37 cellular contexts compared by ENCODE assay signal in the genomic region with DNA sequence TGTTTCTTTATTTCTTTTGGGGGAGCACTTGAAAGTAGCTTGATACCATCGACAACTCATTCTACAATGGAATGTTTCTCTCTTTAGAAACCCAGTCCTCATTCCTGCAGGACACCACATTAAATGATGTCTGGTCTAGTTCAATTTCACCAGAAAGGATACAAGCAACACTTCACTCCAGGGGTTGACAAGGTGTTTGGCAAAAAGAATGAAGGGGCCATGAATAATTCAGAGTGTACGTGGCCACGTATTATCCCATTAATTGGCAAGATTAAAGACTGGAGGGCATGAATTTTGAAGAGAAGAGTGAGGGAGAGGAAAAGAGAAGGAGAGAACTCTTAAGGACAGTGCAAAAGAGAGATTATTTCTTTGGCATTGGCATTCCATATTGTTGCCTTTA. TPM values are rescaled to one million over a fixed set of nuclear protein-coding genes. Genes with fewer than 3 reads are reported as not detected.
"Had no signal": no experiment of that assay in that cellular context is flagged by ENCODE, and none has a peak within 500 bp of the region (broad histone marks: within the 10 kb centered on the region; RNA-seq: fewer than 3 reads in every experiment).

No MANE protein-coding gene starts in this region.

- ATAC-seq: activated CD4-positive, alpha-beta T cell treated with anti-CD3 and anti-CD28 coated beads for 36 hours; activated CD8-positive, alpha-beta memory T cell treated with anti-CD3 and anti-CD28 coated beads, Interleukin-2, amount 10 ng/mL, durations not matched to agents 7 days and 5 days; activated CD8-positive, alpha-beta T cell treated with anti-CD3 and anti-CD28 coated beads, Interleukin-2, amount 10 ng/mL, durations not matched to agents 7 days and 5 days; activated naive CD4-positive, alpha-beta T cell treated with anti-CD3 and anti-CD28 coated beads, Interleukin-2, amount 50 U/mL, for 72 hours; body of pancreas had no signal

- H3K9me3 ChIP-seq: adrenal gland, body of pancreas had no signal

- H3K4me3 Mint-ChIP-seq: activated B cell treated with CpG ODN at 0.5 μM for 24 hours; activated CD4-positive, alpha-beta memory T cell treated with anti-CD3 and anti-CD28 coated beads, Interleukin-2, amount 10 ng/mL, durations not matched to agents 7 days and 5 days; activated CD4-positive, alpha-beta T cell treated with anti-CD3 and anti-CD28 coated beads for 36 hours; activated CD4-positive, alpha-beta T cell treated with anti-CD3 and anti-CD28 coated beads, Interleukin-2, amount 10 ng/mL, durations not matched to agents 7 days and 5 days; activated CD8-positive, alpha-beta memory T cell treated with anti-CD3 and anti-CD28 coated beads, Interleukin-2, amount 10 ng/mL, durations not matched to agents 7 days and 5 days; activated CD8-positive, alpha-beta T cell treated with anti-CD3 and anti-CD28 coated beads, Interleukin-2, amount 10 ng/mL, durations not matched to agents 7 days and 5 days; activated naive CD4-positive, alpha-beta T cell treated with anti-CD3 and anti-CD28 coated beads for 36 hours; activated naive CD8-positive, alpha-beta T cell treated with anti-CD3 and anti-CD28 coated beads for 36 hours; activated T-cell treated with anti-CD3 and anti-CD28 coated beads, Interleukin-2, amount 50 U/mL, for 24 hours; central memory CD8-positive, alpha-beta T cell; T-helper 1 cell treated with Interleukin-12 subunit alpha and Interleukin-12 subunit beta and Interleukin-4 antibody, amounts not matched to agents 30 μg/mL and 1 μg/mL, for 36 hours; T-helper 2 cell treated with Interferon-gamma antibody and Interleukin-4, amounts not matched to agents 5 μg/mL and 100 μg/mL, for 36 hours had no signal

- H3K27me3 Mint-ChIP-seq: activated B cell treated with CpG ODN at 0.5 μM for 24 hours; activated naive CD8-positive, alpha-beta T cell treated with anti-CD3 and anti-CD28 coated beads for 36 hours; activated T-cell treated with anti-CD3 and anti-CD28 coated beads, Interleukin-2, amount 50 U/mL, for 24 hours had no signal

- FAIRE-seq: bronchial epithelial cell, TTC549 had no signal

- H3K9me3 Mint-ChIP-seq: activated B cell treated with CpG ODN at 0.5 μM for 24 hours; activated CD4-positive, alpha-beta T cell treated with anti-CD3 and anti-CD28 coated beads, Interleukin-2, amount 10 ng/mL, durations not matched to agents 7 days and 5 days; activated naive CD4-positive, alpha-beta T cell treated with anti-CD3 and anti-CD28 coated beads, Interleukin-2, amount 50 U/mL, for 72 hours; activated T-cell treated with anti-CD3 and anti-CD28 coated beads, Interleukin-2, amount 50 U/mL, for 24 hours; activated T-helper 2 cell treated with anti-CD3 and anti-CD28 coated beads, Interferon-gamma antibody, Interleukin-2, Interleukin-4, amounts not matched to agents 10 μg/mL and 5 μg/mL and 100 μg/mL, durations not matched to agents 14 hours and 24 hours and 36 hours; central memory CD8-positive, alpha-beta T cell; T-helper 1 cell treated with Interleukin-12 subunit alpha and Interleukin-12 subunit beta and Interleukin-4 antibody, amounts not matched to agents 30 μg/mL and 1 μg/mL, for 36 hours; T-helper 2 cell treated with Interferon-gamma antibody and Interleukin-4, amounts not matched to agents 5 μg/mL and 100 μg/mL, for 36 hours had no signal

- DNase-seq: activated B cell treated with CpG ODN at 0.5 μM for 24 hours; activated CD4-positive, alpha-beta memory T cell treated with anti-CD3 and anti-CD28 coated beads, Interleukin-2, amount 10 ng/mL, durations not matched to agents 7 days and 5 days; activated CD4-positive, alpha-beta T cell treated with anti-CD3 and anti-CD28 coated beads for 1 hour; activated CD4-positive, alpha-beta T cell treated with anti-CD3 and anti-CD28 coated beads for 36 hours; activated CD4-positive, alpha-beta T cell treated with anti-CD3 and anti-CD28 coated beads for 48 hours; activated CD4-positive, alpha-beta T cell treated with anti-CD3 and anti-CD28 coated beads, Interleukin-2, amount 10 ng/mL, durations not matched to agents 7 days and 5 days; activated CD4-positive, alpha-beta T cell treated with anti-CD3 and anti-CD28 coated beads, Interleukin-2, amount 50 U/mL, for 48 hours; activated CD8-positive, alpha-beta memory T cell treated with anti-CD3 and anti-CD28 coated beads for 24 hours; activated CD8-positive, alpha-beta memory T cell treated with anti-CD3 and anti-CD28 coated beads, Interleukin-2, amount 10 ng/mL, durations not matched to agents 7 days and 5 days; activated CD8-positive, alpha-beta memory T cell treated with anti-CD3 and anti-CD28 coated beads, Interleukin-2, amount 50 U/mL, for 48 hours; activated CD8-positive, alpha-beta T cell treated with anti-CD3 and anti-CD28 coated beads, Interleukin-2, amount 10 ng/mL, durations not matched to agents 7 days and 5 days; activated effector memory CD4-positive, alpha-beta T cell treated with Interleukin-2 at 50 U/mL for 16 hours; activated gamma-delta T cell; activated naive CD4-positive, alpha-beta T cell treated with anti-CD3 and anti-CD28 coated beads for 36 hours; activated naive CD4-positive, alpha-beta T cell treated with anti-CD3 and anti-CD28 coated beads, Interleukin-2, amount 50 U/mL, for 16 hours; activated naive CD8-positive, alpha-beta T cell treated with anti-CD3 and anti-CD28 coated beads for 36 hours; activated T-cell treated with anti-CD3 and anti-CD28 coated beads, Interleukin-2, amount 50 U/mL, for 24 hours; activated T-cell treated with anti-CD3 and anti-CD28 coated beads, Interleukin-2, amount 50 U/mL, for 48 hours; adrenal gland; amniotic stem cell; aorta; body of pancreas; brain microvascular endothelial cell; caudate nucleus; cerebellar nuclear complex; T-helper 1 cell; T-helper 2 cell; T-helper 9 cell had no signal

- H3K27ac ChIP-seq: adrenal gland, body of pancreas, brain microvascular endothelial cell, cardiac muscle cell had no signal

- H3K4me3 ChIP-seq: adrenal gland, body of pancreas, cardiac muscle cell had no signal

- H3K27me3 ChIP-seq: adrenal gland, body of pancreas, brain microvascular endothelial cell had no signal

- H3K4me1 ChIP-seq: body of pancreas had no signal

- H3K36me3 ChIP-seq: adrenal gland, brain microvascular endothelial cell, cardiac muscle cell had no signal

- H3K36me3 Mint-ChIP-seq: activated CD8-positive, alpha-beta memory T cell treated with anti-CD3 and anti-CD28 coated beads, Interleukin-2, amount 10 ng/mL, durations not matched to agents 7 days and 5 days; activated naive CD4-positive, alpha-beta T cell treated with anti-CD3 and anti-CD28 coated beads, Interleukin-2, amount 50 U/mL, for 72 hours; activated naive CD8-positive, alpha-beta T cell treated with anti-CD3 and anti-CD28 coated beads for 36 hours had no signal

- H3K4me1 Mint-ChIP-seq: activated CD4-positive, alpha-beta memory T cell treated with anti-CD3 and anti-CD28 coated beads, Interleukin-2, amount 10 ng/mL, durations not matched to agents 7 days and 5 days; activated CD4-positive, alpha-beta T cell treated with anti-CD3 and anti-CD28 coated beads for 36 hours; activated CD4-positive, alpha-beta T cell treated with anti-CD3 and anti-CD28 coated beads, Interleukin-2, amount 10 ng/mL, durations not matched to agents 7 days and 5 days; activated CD8-positive, alpha-beta memory T cell treated with anti-CD3 and anti-CD28 coated beads, Interleukin-2, amount 10 ng/mL, durations not matched to agents 7 days and 5 days; activated naive CD8-positive, alpha-beta T cell treated with anti-CD3 and anti-CD28 coated beads for 36 hours; central memory CD8-positive, alpha-beta T cell had no signal

- H3K27ac Mint-ChIP-seq: activated B cell treated with CpG ODN at 0.5 μM for 24 hours; activated CD4-positive, alpha-beta memory T cell treated with anti-CD3 and anti-CD28 coated beads, Interleukin-2, amount 10 ng/mL, durations not matched to agents 7 days and 5 days; activated CD4-positive, alpha-beta T cell treated with anti-CD3 and anti-CD28 coated beads for 36 hours; activated CD4-positive, alpha-beta T cell treated with anti-CD3 and anti-CD28 coated beads, Interleukin-2, amount 10 ng/mL, durations not matched to agents 7 days and 5 days; activated CD8-positive, alpha-beta memory T cell treated with anti-CD3 and anti-CD28 coated beads, Interleukin-2, amount 10 ng/mL, durations not matched to agents 7 days and 5 days; activated CD8-positive, alpha-beta T cell treated with anti-CD3 and anti-CD28 coated beads, Interleukin-2, amount 10 ng/mL, durations not matched to agents 7 days and 5 days; activated naive CD4-positive, alpha-beta T cell treated with anti-CD3 and anti-CD28 coated beads for 36 hours; activated naive CD4-positive, alpha-beta T cell treated with anti-CD3 and anti-CD28 coated beads, Interleukin-2, amount 50 U/mL, for 72 hours; activated naive CD8-positive, alpha-beta T cell treated with anti-CD3 and anti-CD28 coated beads for 36 hours; activated T-cell treated with anti-CD3 and anti-CD28 coated beads, Interleukin-2, amount 50 U/mL, for 24 hours; activated T-helper 2 cell treated with anti-CD3 and anti-CD28 coated beads, Interferon-gamma antibody, Interleukin-2, Interleukin-4, amounts not matched to agents 10 μg/mL and 5 μg/mL and 100 μg/mL, durations not matched to agents 14 hours and 24 hours and 36 hours; T-helper 1 cell treated with Interleukin-12 subunit alpha and Interleukin-12 subunit beta and Interleukin-4 antibody, amounts not matched to agents 30 μg/mL and 1 μg/mL, for 36 hours; T-helper 2 cell treated with Interferon-gamma antibody and Interleukin-4, amounts not matched to agents 5 μg/mL and 100 μg/mL, for 36 hours had no signal

RNA-seq across cellular contexts. Expression of a gene that starts 0.7 kb away (rescaled TPM):
- total RNA-seq: activated B cell treated with CpG ODN at 0.5 μM for 24 hours; activated CD4-positive, alpha-beta memory T cell treated with anti-CD3 and anti-CD28 coated beads, Interleukin-2, amount 10 ng/mL, durations not matched to agents 7 days and 5 days; activated CD4-positive, alpha-beta T cell treated with anti-CD3 and anti-CD28 coated beads for 36 hours; activated CD4-positive, alpha-beta T cell treated with anti-CD3 and anti-CD28 coated beads, Interleukin-2, amount 10 ng/mL, durations not matched to agents 7 days and 5 days; activated CD8-positive, alpha-beta memory T cell treated with anti-CD3 and anti-CD28 coated beads, Interleukin-2, amount 10 ng/mL, durations not matched to agents 7 days and 5 days; activated CD8-positive, alpha-beta T cell treated with anti-CD3 and anti-CD28 coated beads, Interleukin-2, amount 10 ng/mL, durations not matched to agents 7 days and 5 days; activated naive CD4-positive, alpha-beta T cell treated with anti-CD3 and anti-CD28 coated beads for 36 hours; activated naive CD4-positive, alpha-beta T cell treated with anti-CD3 and anti-CD28 coated beads, Interleukin-2, amount 50 U/mL, for 72 hours; activated naive CD8-positive, alpha-beta T cell treated with anti-CD3 and anti-CD28 coated beads for 36 hours; activated T-helper 2 cell treated with anti-CD3 and anti-CD28 coated beads, Interferon-gamma antibody, Interleukin-2, Interleukin-4, amounts not matched to agents 10 μg/mL and 5 μg/mL and 100 μg/mL, durations not matched to agents 14 hours and 24 hours and 36 hours; adrenal gland; aorta; body of pancreas; cardiac muscle cell; chondrocyte had no signal
- polyA plus RNA-seq: adrenal gland, aorta, cardiac muscle cell had no signal

RNA-seq across cellular contexts. Expression of a gene that starts 36.5 kb away (rescaled TPM):
- total RNA-seq: activated B cell treated with CpG ODN at 0.5 μM for 24 hours; activated CD8-positive, alpha-beta memory T cell treated with anti-CD3 and anti-CD28 coated beads, Interleukin-2, amount 10 ng/mL, durations not matched to agents 7 days and 5 days; activated CD8-positive, alpha-beta T cell treated with anti-CD3 and anti-CD28 coated beads, Interleukin-2, amount 10 ng/mL, durations not matched to agents 7 days and 5 days; aorta; chondrocyte had no signal
- polyA plus RNA-seq: aorta had no signal
